ENCODE assay signal across 18 cellular contexts in the genomic region with DNA sequence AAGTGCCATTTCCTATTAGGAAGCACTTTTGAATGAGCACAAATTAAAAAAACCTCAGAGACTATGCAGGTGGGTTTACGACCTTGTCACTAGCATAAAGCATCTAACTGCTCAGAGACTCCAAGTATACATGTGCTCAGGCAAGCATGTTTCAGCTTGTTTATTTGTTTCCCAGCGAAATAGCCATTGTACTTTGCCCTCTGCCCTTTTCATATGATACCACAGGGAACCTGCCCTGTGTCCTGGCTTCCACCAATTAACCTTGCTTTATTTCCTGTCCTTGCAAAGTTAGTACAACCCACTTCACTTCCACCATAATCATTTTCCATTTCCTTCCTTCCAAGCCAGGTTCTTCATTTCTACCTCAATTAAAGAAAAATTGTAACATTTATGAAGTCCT.
A peak's percentile ranks its signal among the peaks of the same experiment; 100 is the strongest.
DNase-seq lines count a peak whose midpoint lies in the region; ATAC-seq and TF ChIP-seq lines count a peak whose summit lies in the region.
"Had no signal": no experiment of that assay in that cellular context is flagged by ENCODE, and none has a peak within 500 bp of the region (broad histone marks: within the 10 kb centered on the region; RNA-seq: fewer than 3 reads in every experiment).

No MANE protein-coding gene starts in this region.

- H3K36me3 Mint-ChIP-seq in activated CD8-positive, alpha-beta memory T cell treated with anti-CD3 and anti-CD28 coated beads, Interleukin-2, amount 10 ng/mL, durations not matched to agents 7 days and 5 days, result peaks cover 18% of the 10 kb centered on the region

- no peak overlapping the region for H3K4me3 Mint-ChIP-seq in activated CD8-positive, alpha-beta memory T cell treated with anti-CD3 and anti-CD28 coated beads, Interleukin-2, amount 10 ng/mL, durations not matched to agents 7 days and 5 days
- H3K4me3 Mint-ChIP-seq: T-helper 1 cell treated with Interleukin-12 subunit alpha and Interleukin-12 subunit beta and Interleukin-4 antibody, amounts not matched to agents 30 μg/mL and 1 μg/mL, for 36 hours had no signal

- H3K27ac ChIP-seq in smooth muscle cell (ENCODE audit: low read depth), result peak overlapping the region; percentile 79

- no peak overlapping the region for H2AFZ ChIP-seq in smooth muscle cell (ENCODE audit: low read depth)

- no peak for ATAC-seq in activated CD8-positive, alpha-beta memory T cell treated with anti-CD3 and anti-CD28 coated beads, Interleukin-2, amount 10 ng/mL, durations not matched to agents 7 days and 5 days
- peak; percentile 96 for ATAC-seq in left colon
- ATAC-seq in HG02981 (IDR thresholded peaks at IDR 0.05; ENCODE audit: unreplicated experiment), result no peak

- no peak for DNase-seq in activated CD8-positive, alpha-beta memory T cell treated with anti-CD3 and anti-CD28 coated beads, Interleukin-2, amount 10 ng/mL, durations not matched to agents 7 days and 5 days
- no peak for DNase-seq in activated CD8-positive, alpha-beta memory T cell treated with anti-CD3 and anti-CD28 coated beads for 24 hours
- peak; percentile 35 for DNase-seq in LoVo (ENCODE audit: low spot score)
- DNase-seq in left colon, result no peak
- no peak for DNase-seq in smooth muscle cell (lab: John Stamatoyannopoulos, UW; ENCODE audit: unreplicated experiment)
- no peak for DNase-seq in NCI-H2171 (lab: John Stamatoyannopoulos, UW)
- DNase-seq in D341Med (ENCODE audit: low spot score), result no peak
- DNase-seq: Caco-2; GDM1; GOT3; Karpas-422; kidney; NCI-H1417 treated with DMSO at 0.1 percent for 48 hours; NCI-H345; stimulated activated naive CD4-positive, alpha-beta T cell treated with Interleukin-2 at 50 U/mL for 16 hours had no signal

- no peak for TF ChIP-seq CTCF in smooth muscle cell (IDR thresholded peaks at IDR 0.05; ENCODE audit: borderline replicate concordance, insufficient read depth, poor library complexity, severe bottlenecking)

- no peaks in the 10 kb centered on the region for H3K27me3 ChIP-seq in smooth muscle cell (ENCODE audit: low read depth)

- peak overlapping the region; percentile 66 for H3K4me2 ChIP-seq in smooth muscle cell

- H3K36me3 ChIP-seq in smooth muscle cell (ENCODE audit: low read depth), result no peaks in the 10 kb centered on the region

- no peaks in the 10 kb centered on the region for H4K20me1 ChIP-seq in smooth muscle cell (ENCODE audit: low read depth)

- H3K9me3 ChIP-seq in smooth muscle cell (replicated peaks; ENCODE audit: low read depth), result no peaks in the 10 kb centered on the region
- H3K9me3 ChIP-seq: Caco-2 had no signal

- peak overlapping the region; percentile 35 for H3K27ac Mint-ChIP-seq in activated CD8-positive, alpha-beta memory T cell treated with anti-CD3 and anti-CD28 coated beads, Interleukin-2, amount 10 ng/mL, durations not matched to agents 7 days and 5 days
- H3K27ac Mint-ChIP-seq: progenitor cell of endocrine pancreas had no signal

- peaks cover 25% of the 10 kb centered on the region for H3K4me1 Mint-ChIP-seq in activated CD8-positive, alpha-beta memory T cell treated with anti-CD3 and anti-CD28 coated beads, Interleukin-2, amount 10 ng/mL, durations not matched to agents 7 days and 5 days

- peaks cover 18% of the 10 kb centered on the region for H3F3A ChIP-seq in smooth muscle cell (ENCODE audit: low read depth)

- CTCF ChIA-PET in activated CD8-positive, alpha-beta memory T cell treated with anti-CD3 and anti-CD28 coated beads, Interleukin-2, amount 10 ng/mL, durations not matched to agents 7 days and 5 days (lab: Charles Lee), result interaction anchor here (0.8 to 1.6 kb wide), 3 partner anchors 16 to 304 kb away, joined by 3 to 5 read pairs (median 4); no protein-coding TSS in a partner anchor

- H3K9ac ChIP-seq in smooth muscle cell (ENCODE audit: low read depth), result peak overlapping the region; percentile 3

- H3K4me1 ChIP-seq in smooth muscle cell (ENCODE audit: low read depth), result peaks cover 48% of the 10 kb centered on the region

- H3K79me2 ChIP-seq in smooth muscle cell (ENCODE audit: low read depth), result no peaks in the 10 kb centered on the region

- intact Hi-C loops in left colon (cut with DNase I, micrococcal nuclease), result no loop called here

- H3K9me3 Mint-ChIP-seq in activated CD8-positive, alpha-beta memory T cell treated with anti-CD3 and anti-CD28 coated beads, Interleukin-2, amount 10 ng/mL, durations not matched to agents 7 days and 5 days (ENCODE audit: low read depth), result peaks cover 3% of the 10 kb centered on the region

- 73% methylated on average over 2 of the region's 2 CpGs for WGBS in smooth muscle cell (ENCODE audit: low lambda C conversion rate)

- H3K4me3 ChIP-seq in smooth muscle cell, result no peak overlapping the region

- H3K27me3 Mint-ChIP-seq in activated CD8-positive, alpha-beta memory T cell treated with anti-CD3 and anti-CD28 coated beads, Interleukin-2, amount 10 ng/mL, durations not matched to agents 7 days and 5 days, result no peaks in the 10 kb centered on the region
- H3K27me3 Mint-ChIP-seq: progenitor cell of endocrine pancreas had no signal
